ENCODE assay signal across 8 cellular contexts in the genomic region with DNA sequence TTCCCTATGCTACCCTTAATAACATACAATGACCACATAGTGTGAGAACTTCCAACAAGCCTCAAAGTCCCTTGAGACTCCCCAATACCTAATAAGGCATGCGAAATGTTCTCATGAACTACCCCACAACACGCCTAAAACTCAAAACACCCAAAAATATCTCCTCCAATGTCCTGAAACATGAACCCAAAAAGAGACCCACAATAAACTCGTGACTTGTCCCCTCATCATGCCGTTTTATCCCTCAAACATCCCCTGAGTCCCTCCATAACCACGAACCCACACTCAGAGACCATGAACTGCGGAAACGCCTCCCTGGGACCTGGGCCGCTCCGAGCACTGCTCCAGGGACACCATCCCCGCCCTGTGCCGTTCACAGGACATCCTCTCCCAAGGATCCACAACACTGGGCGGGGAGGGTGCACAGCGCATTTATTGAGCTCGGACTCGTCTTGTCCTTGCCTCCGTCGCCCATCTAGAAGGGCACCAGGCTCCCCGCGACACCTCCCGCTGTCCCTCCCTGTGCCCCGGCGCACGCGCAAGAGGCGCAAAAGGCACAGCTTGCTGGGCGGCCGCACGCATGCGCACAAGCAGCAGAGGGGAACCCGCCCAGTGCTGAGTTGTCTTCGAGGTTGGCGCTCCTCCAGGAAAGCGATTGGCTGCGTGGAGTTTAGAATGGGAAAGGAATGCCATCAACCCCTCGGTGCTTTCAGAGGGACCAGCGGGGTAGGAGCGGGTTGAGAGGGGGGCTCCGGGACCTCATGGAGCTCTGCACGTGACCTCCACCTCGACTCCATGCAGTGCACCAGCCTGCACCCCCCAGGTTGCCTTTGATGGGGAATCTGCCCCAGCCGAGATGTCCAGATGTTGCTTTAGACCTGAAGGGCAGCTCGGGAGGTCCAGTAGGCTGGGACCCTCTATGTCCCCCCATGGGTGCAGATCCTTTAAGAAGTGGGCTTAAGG. TPM values are rescaled to one million over a fixed set of nuclear protein-coding genes. Genes with fewer than 3 reads are reported as not detected.
A peak's percentile ranks its signal among the peaks of the same experiment; 100 is the strongest.
DNase-seq lines count a peak whose midpoint lies in the region; ATAC-seq and TF ChIP-seq lines count a peak whose summit lies in the region.

No MANE protein-coding gene starts in this region.

- H3K4me3 ChIP-seq in OCI-LY7 (ENCODE audit: low read depth, low read length, poor library complexity, severe bottlenecking) (peak overlapping the region; percentile 58), esophagus muscularis mucosa (peak overlapping the region; percentile 58 to 62 (median 60))

- H3K27ac Mint-ChIP-seq in natural killer cell (peak overlapping the region; percentile 67 to 90), osteocyte (ENCODE audit: unreplicated experiment) (no peak overlapping the region)

- ATAC-seq in HG03139 (IDR thresholded peaks at IDR 0.05; ENCODE audit: unreplicated experiment) (peak; percentile 47), natural killer cell (peak; percentile 70 to 98 (median 97))
- ATAC-seq in activated T-cell treated with anti-CD3 and anti-CD28 coated beads, Interleukin-2, amount 50 U/mL, for 4 hours, result peak; percentile 95 to 98

- H3K36me3 ChIP-seq in OCI-LY7 (ENCODE audit: insufficient read depth, low read length), result no peaks in the 10 kb centered on the region
- no peaks in the 10 kb centered on the region for H3K36me3 ChIP-seq in esophagus muscularis mucosa

- DNase-seq in GM13977 (ENCODE audit: low spot score) (peak; percentile 98), OCI-LY7 (ENCODE audit: low spot score) (peak; percentile 89), esophagus muscularis mucosa (ENCODE audit: extremely low spot score) (peak; percentile 95), natural killer cell (peak; percentile 75), osteocyte (ENCODE audit: extremely low spot score, unreplicated experiment) (no peak)
- peak; percentile 82 for DNase-seq in activated T-cell treated with anti-CD3 and anti-CD28 coated beads, Interleukin-2, amount 50 U/mL, for 4 hours
- peak; percentile 85 for DNase-seq in stimulated activated naive CD4-positive, alpha-beta T cell treated with Interleukin-2 at 50 U/mL for 16 hours (lab: John Stamatoyannopoulos, UW)

- H2AFZ ChIP-seq in OCI-LY7 (ENCODE audit: low read length), result peak overlapping the region; percentile 85

- intact Hi-C loops in OCI-LY7 (cut with micrococcal nuclease; ENCODE audit: unreplicated experiment), result no loop called here
- intact Hi-C loops in esophagus muscularis mucosa (cut with DNase I), result no loop called here
- intact Hi-C loops in natural killer cell (cut with micrococcal nuclease), result no loop called here

- no peaks in the 10 kb centered on the region for H3K79me2 ChIP-seq in OCI-LY7 (ENCODE audit: insufficient read depth, low read depth, low read length)

- peak overlapping the region; percentile 74 for H3K4me2 ChIP-seq in OCI-LY7 (ENCODE audit: low read length)

- no TSS peak for BruUV-seq in OCI-LY7 (replicated peaks; lab: Mats Ljungman, UMichigan)

- H3K36me3 Mint-ChIP-seq in activated T-cell treated with anti-CD3 and anti-CD28 coated beads, Interleukin-2, amount 50 U/mL, for 4 hours (ENCODE audit: insufficient read depth), result no peaks in the 10 kb centered on the region
- no peaks in the 10 kb centered on the region for H3K36me3 Mint-ChIP-seq in natural killer cell
- H3K36me3 Mint-ChIP-seq in osteocyte (ENCODE audit: unreplicated experiment), result no peaks in the 10 kb centered on the region

- POLR2A ChIA-PET in OCI-LY7 (lab: Charles Lee), result interaction anchor here (0.9 to 1.4 kb wide), 3 partner anchors 10 to 136 kb away, joined by 3 to 4 read pairs (median 3); no protein-coding TSS in a partner anchor

- H3K9me3 Mint-ChIP-seq in activated T-cell treated with anti-CD3 and anti-CD28 coated beads, Interleukin-2, amount 50 U/mL, for 4 hours, result no peaks in the 10 kb centered on the region
- H3K9me3 Mint-ChIP-seq in natural killer cell (no peaks in the 10 kb centered on the region), osteocyte (ENCODE audit: unreplicated experiment) (no peaks in the 10 kb centered on the region)

- H3K27ac ChIP-seq in OCI-LY7 (ENCODE audit: low read depth, low read length, poor library complexity, severe bottlenecking) (no peak overlapping the region), esophagus muscularis mucosa (replicated peaks in 1 of 4) (peak overlapping the region; percentile 80 to 85 (median 82))

- CTCF ChIA-PET in OCI-LY7 (lab: Charles Lee; ENCODE audit: unreplicated experiment), result interaction anchor here (0.9 to 1.3 kb wide), 2 partner anchors 11 to 17 kb away, joined by 4 read pairs; no protein-coding TSS in a partner anchor

- peaks cover 11% of the 10 kb centered on the region for H3K4me1 Mint-ChIP-seq in activated T-cell treated with anti-CD3 and anti-CD28 coated beads, Interleukin-2, amount 50 U/mL, for 4 hours (ENCODE audit: low read depth)
- H3K4me1 Mint-ChIP-seq in natural killer cell (peaks cover 14 to 19% of the 10 kb centered on the region in 2 donors), osteocyte (ENCODE audit: unreplicated experiment) (peaks cover 14% of the 10 kb centered on the region)

- H3K4me1 ChIP-seq in OCI-LY7 (ENCODE audit: insufficient read depth, low read length, poor library complexity, severe bottlenecking) (peaks cover 13% of the 10 kb centered on the region), esophagus muscularis mucosa (peaks cover 13 to 60% (median 51%) of the 10 kb centered on the region in 4 donors)

- no peaks in the 10 kb centered on the region for H3K27me3 Mint-ChIP-seq in activated T-cell treated with anti-CD3 and anti-CD28 coated beads, Interleukin-2, amount 50 U/mL, for 4 hours (ENCODE audit: low read depth)
- H3K27me3 Mint-ChIP-seq in natural killer cell (ENCODE audit: low read depth in 2 of 2) (peaks cover 0 to 5% of the 10 kb centered on the region in 2 donors), osteocyte (ENCODE audit: unreplicated experiment) (peaks cover 20% of the 10 kb centered on the region)

- TF ChIP-seq POLR2A in esophagus muscularis mucosa (IDR thresholded peaks at IDR 0.05; ENCODE audit: low read depth), result peak; percentile 84

- TF ChIP-seq CTCF in GM13977 (IDR thresholded peaks at IDR 0.05; ENCODE audit: extremely low read depth, insufficient read depth, missing control alignments) (no peak), OCI-LY7 (conservative IDR thresholded peaks at IDR 0.05; ENCODE audit: low read length) (no peak), esophagus muscularis mucosa (IDR thresholded peaks at IDR 0.05) (peak in 1 of 3 experiments; percentile 27), natural killer cell (IDR thresholded peaks at IDR 0.05) (no peak), osteocyte (IDR thresholded peaks at IDR 0.05) (no peak)

- no peaks in the 10 kb centered on the region for H4K20me1 ChIP-seq in OCI-LY7 (ENCODE audit: insufficient read depth, low read length)

- no peaks in the 10 kb centered on the region for H3K9me2 ChIP-seq in OCI-LY7 (ENCODE audit: insufficient read depth, low read length)

- H3K9me3 ChIP-seq in OCI-LY7 (ENCODE audit: low read length) (no peaks in the 10 kb centered on the region), esophagus muscularis mucosa (no peaks in the 10 kb centered on the region)

- 8% methylated on average over 35 of the region's 42 CpGs for WGBS in esophagus muscularis mucosa

- H3K4me3 Mint-ChIP-seq in activated T-cell treated with anti-CD3 and anti-CD28 coated beads, Interleukin-2, amount 50 U/mL, for 4 hours, result peak overlapping the region; percentile 81
- peak overlapping the region; percentile 88 for H3K4me3 Mint-ChIP-seq in natural killer cell
- H3K4me3 Mint-ChIP-seq in osteocyte (ENCODE audit: unreplicated experiment), result no peak overlapping the region

- no peaks in the 10 kb centered on the region for H3K27me3 ChIP-seq in esophagus muscularis mucosa

- in situ Hi-C loops in GM13977 (cut with MboI; ENCODE audit: low pct_unique_long_range_greater_than_20kb, low sequenced_read_pairs, unreplicated experiment), result no loop called here

- no peak for TF ChIP-seq EP300 in esophagus muscularis mucosa (IDR thresholded peaks at IDR 0.05)

RNA-seq across cellular contexts. Expression of a gene that starts 8.8 kb away (rescaled TPM):
- 0.35 TPM in 1 of 2 replicates, not detected in the other for total RNA-seq in OCI-LY7 (2014; rRNA removed; shearing (Covaris generic))
- total RNA-seq in OCI-LY7 (2022) (0.88 TPM in 1 of 2 replicates, not detected in the other), esophagus muscularis mucosa (1 to 10 TPM in 3 of 4 donors, under 1 TPM in 1; 0.83 to 3.8 (median 3.1) TPM), natural killer cell (not detected), osteocyte (not detected in 2 replicates)
- under 1 TPM; 0.23 to 0.63 (median 0.41) TPM for total RNA-seq in activated T-cell treated with anti-CD3 and anti-CD28 coated beads, Interleukin-2, amount 50 U/mL, for 4 hours

RNA-seq across cellular contexts. Expression of a gene that starts 10.5 kb away (rescaled TPM):
- 0.28 and 1.1 TPM in 2 replicates for total RNA-seq in OCI-LY7 (2014; rRNA removed; shearing (Covaris generic))
- 2.7 and 5.9 TPM in 2 replicates for total RNA-seq in OCI-LY7 (2022)
- total RNA-seq in activated T-cell treated with anti-CD3 and anti-CD28 coated beads, Interleukin-2, amount 50 U/mL, for 4 hours, result under 1 TPM in 1 of 3 donors, not detected in 2; 0.14 TPM
- 10 to 100 TPM; 32.0 to 58.6 (median 49.2) TPM for total RNA-seq in esophagus muscularis mucosa
- total RNA-seq in natural killer cell, result under 1 TPM in 2 of 3 donors, not detected in 1; 0.49 to 0.72 TPM
- 0.32 and 0.34 TPM in 2 replicates for total RNA-seq in osteocyte

RNA-seq across cellular contexts. Expression of a gene that starts 14.2 kb away (rescaled TPM):
- total RNA-seq in OCI-LY7 (2014; rRNA removed; shearing (Covaris generic)), result 0.57 and 1.8 TPM in 2 replicates
- total RNA-seq in OCI-LY7 (2022) (5.5 and 11.5 TPM in 2 replicates), esophagus muscularis mucosa (10 to 100 TPM; 44.4 to 92.6 (median 70.7) TPM), natural killer cell (not detected), osteocyte (0.86 TPM in 1 of 2 replicates, not detected in the other)
- total RNA-seq in activated T-cell treated with anti-CD3 and anti-CD28 coated beads, Interleukin-2, amount 50 U/mL, for 4 hours, result 1 to 10 TPM in 2 of 3 donors, under 1 TPM in 1; 0.95 to 1.6 (median 1.4) TPM

RNA-seq across cellular contexts. Expression of a gene that starts 18.7 kb away (rescaled TPM):
- total RNA-seq in OCI-LY7 (2014; rRNA removed; shearing (Covaris generic)), result 0.50 and 1.2 TPM in 2 replicates
- 6.1 and 6.3 TPM in 2 replicates for total RNA-seq in OCI-LY7 (2022)
- total RNA-seq in activated T-cell treated with anti-CD3 and anti-CD28 coated beads, Interleukin-2, amount 50 U/mL, for 4 hours, result under 1 TPM in 1 of 3 donors, not detected in 2; 0.48 TPM
- under 1 TPM in 1 of 4 donors, not detected in 3; 0.71 TPM for total RNA-seq in esophagus muscularis mucosa
- total RNA-seq in natural killer cell, result 1 to 10 TPM; 4.0 to 5.4 (median 4.9) TPM
- 0.50 TPM in 1 of 2 replicates, not detected in the other for total RNA-seq in osteocyte

RNA-seq across cellular contexts. Expression of a gene that starts 30.2 kb away (rescaled TPM):
- 76.8 and 82.1 TPM in 2 replicates for total RNA-seq in OCI-LY7 (2014; rRNA removed; shearing (Covaris generic))
- total RNA-seq in OCI-LY7 (2022) (147 and 155 TPM in 2 replicates), esophagus muscularis mucosa (10 to 100 TPM; 26.6 to 49.3 (median 43.0) TPM), natural killer cell (100 to 1,000 TPM; 226 to 270 (median 231) TPM), osteocyte (81.0 and 86.6 TPM in 2 replicates)
- total RNA-seq in activated T-cell treated with anti-CD3 and anti-CD28 coated beads, Interleukin-2, amount 50 U/mL, for 4 hours, result 100 to 1,000 TPM; 363 to 466 (median 421) TPM

Comparison
In these comparisons a context has a peak if more than half of its experiments do, and no peak if none do; other contexts are left out.
1. ATAC-seq: peak in every context shown above with its lines; median percentile 97 in natural killer cell; 96 in activated T-cell treated with anti-CD3 and anti-CD28 coated beads, Interleukin-2, amount 50 U/mL, for 4 hours; 47 in HG03139.
2. RNA of a gene that starts 10.5 kb away (total RNA-seq): 32.0 to 58.6 TPM in esophagus muscularis mucosa; 0.28 to 5.9 TPM in OCI-LY7, 0.49 to 0.72 TPM in natural killer cell, 0.32 to 0.34 TPM in osteocyte and 0.14 TPM in activated T-cell treated with anti-CD3 and anti-CD28 coated beads, Interleukin-2, amount 50 U/mL, for 4 hours; every median in the first group is over 4 times any median in the second.